Comparison of ENCODE assay signal across 2 cellular contexts in the genomic region with DNA sequence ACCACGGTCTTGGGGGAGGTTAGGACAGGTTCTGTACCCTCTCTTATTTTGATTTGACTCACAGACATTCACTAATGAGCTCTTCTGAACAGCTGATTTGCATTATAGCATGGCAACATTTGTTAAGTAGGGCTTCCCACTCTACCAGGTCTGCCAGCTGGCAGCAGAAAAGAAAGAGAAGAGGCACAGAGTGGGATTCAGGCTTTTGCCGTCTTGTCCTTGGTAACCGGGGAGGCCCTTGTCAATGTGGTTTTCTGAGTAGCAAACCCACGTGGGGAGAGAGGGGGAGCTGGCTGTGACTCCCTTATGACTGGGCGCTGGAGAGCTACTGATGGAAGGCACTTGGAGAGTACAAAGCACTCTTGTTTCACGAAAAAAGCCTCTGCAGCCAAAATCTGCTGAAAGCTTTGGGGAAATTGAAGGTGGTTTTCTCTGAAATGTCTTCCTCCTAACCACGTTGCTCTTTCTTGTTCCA.
TF ChIP-seq lines count a peak whose summit lies in the region.

No MANE protein-coding gene starts in this region.

TF ChIP-seq in SK-N-SH treated with all-trans-retinoic acid at 6 μM for 48 hours, 23 proteins besides CTCF, POLR2A, EP300 and RAD21 (continued from another document):
- TF ChIP-seq PATZ1 (CRISPR knock-in tag; IDR thresholded peaks at IDR 0.05; ENCODE audit: borderline replicate concordance) (no peak), RARB (CRISPR knock-in tag; IDR thresholded peaks at IDR 0.05) (no peak), OSR1 (CRISPR knock-in tag; IDR thresholded peaks at IDR 0.05) (no peak), GLIS3 (CRISPR knock-in tag; IDR thresholded peaks at IDR 0.05) (no peak), ZNF8 (CRISPR knock-in tag; IDR thresholded peaks at IDR 0.05) (no peak), BACH2 (CRISPR knock-in tag; IDR thresholded peaks at IDR 0.05; ENCODE audit: borderline replicate concordance) (no peak), SNAI2 (CRISPR knock-in tag; IDR thresholded peaks at IDR 0.05) (no peak), TOX (CRISPR knock-in tag; IDR thresholded peaks at IDR 0.05; ENCODE audit: borderline replicate concordance) (no peak), ZNF565 (CRISPR knock-in tag; conservative IDR thresholded peaks at IDR 0.05; ENCODE audit: low read depth) (no peak), ZFP30 (CRISPR knock-in tag; IDR thresholded peaks at IDR 0.05) (no peak), POU6F1 (CRISPR knock-in tag; IDR thresholded peaks at IDR 0.05; ENCODE audit: borderline replicate concordance, low read depth) (no peak)
- TF ChIP-seq, protein P1, sequence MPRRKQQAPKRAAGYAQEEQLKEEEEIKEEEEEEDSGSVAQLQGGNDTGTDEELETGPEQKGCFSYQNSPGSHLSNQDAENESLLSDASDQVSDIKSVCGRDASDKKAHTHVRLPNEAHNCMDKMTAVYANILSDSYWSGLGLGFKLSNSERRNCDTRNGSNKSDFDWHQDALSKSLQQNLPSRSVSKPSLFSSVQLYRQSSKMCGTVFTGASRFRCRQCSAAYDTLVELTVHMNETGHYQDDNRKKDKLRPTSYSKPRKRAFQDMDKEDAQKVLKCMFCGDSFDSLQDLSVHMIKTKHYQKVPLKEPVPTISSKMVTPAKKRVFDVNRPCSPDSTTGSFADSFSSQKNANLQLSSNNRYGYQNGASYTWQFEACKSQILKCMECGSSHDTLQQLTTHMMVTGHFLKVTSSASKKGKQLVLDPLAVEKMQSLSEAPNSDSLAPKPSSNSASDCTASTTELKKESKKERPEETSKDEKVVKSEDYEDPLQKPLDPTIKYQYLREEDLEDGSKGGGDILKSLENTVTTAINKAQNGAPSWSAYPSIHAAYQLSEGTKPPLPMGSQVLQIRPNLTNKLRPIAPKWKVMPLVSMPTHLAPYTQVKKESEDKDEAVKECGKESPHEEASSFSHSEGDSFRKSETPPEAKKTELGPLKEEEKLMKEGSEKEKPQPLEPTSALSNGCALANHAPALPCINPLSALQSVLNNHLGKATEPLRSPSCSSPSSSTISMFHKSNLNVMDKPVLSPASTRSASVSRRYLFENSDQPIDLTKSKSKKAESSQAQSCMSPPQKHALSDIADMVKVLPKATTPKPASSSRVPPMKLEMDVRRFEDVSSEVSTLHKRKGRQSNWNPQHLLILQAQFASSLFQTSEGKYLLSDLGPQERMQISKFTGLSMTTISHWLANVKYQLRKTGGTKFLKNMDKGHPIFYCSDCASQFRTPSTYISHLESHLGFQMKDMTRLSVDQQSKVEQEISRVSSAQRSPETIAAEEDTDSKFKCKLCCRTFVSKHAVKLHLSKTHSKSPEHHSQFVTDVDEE (CRISPR knock-in tag; IDR thresholded peaks at IDR 0.05), result no peak

TF ChIP-seq in SK-N-SH, 30 proteins besides CTCF, POLR2A, EP300 and RAD21 (continued from another document):
- no peak for TF ChIP-seq POLR2AphosphoS5 (IDR thresholded peaks at IDR 0.05; ENCODE audit: low read depth, low read length)
- no peak for TF ChIP-seq MAX (IDR thresholded peaks at IDR 0.05; ENCODE audit: low read depth)
- TF ChIP-seq RFX5 (IDR thresholded peaks at IDR 0.05; ENCODE audit: low read length), result no peak
